Comparison of ENCODE assay signal across 20 cellular contexts in genomic region chr21:17976139-17976538, GRCh38.
A peak's percentile ranks its signal among the peaks of the same experiment; 100 is the strongest.
DNase-seq lines count a peak whose midpoint lies in the region; ATAC-seq and TF ChIP-seq lines count a peak whose summit lies in the region.
"Had no signal": no experiment of that assay in that cellular context is flagged by ENCODE, and none has a peak within 500 bp of the region (broad histone marks: within the 10 kb centered on the region; RNA-seq: fewer than 3 reads in every experiment).

No MANE protein-coding gene starts in this region.

- no peak for TF ChIP-seq CTCF in fibroblast of pulmonary artery (IDR thresholded peaks at IDR 0.05; ENCODE audit: low read length, missing control alignments)
- TF ChIP-seq CTCF in chondrocyte (IDR thresholded peaks at IDR 0.05) = no peak
- TF ChIP-seq CTCF in MM.1S (IDR thresholded peaks at IDR 0.05; ENCODE audit: low read length) = no peak

- DNase-seq in HS-5 (ENCODE audit: low read depth) = peak; percentile 15
- peak; percentile 10 for DNase-seq in SK-MEL-5 (ENCODE audit: low read depth, low spot score)
- DNase-seq in fibroblast of pulmonary artery (ENCODE audit: low read depth) = peak; percentile 8
- no peak for DNase-seq in chondrocyte (ENCODE audit: low spot score)
- DNase-seq in MM.1S = no peak
- DNase-seq: CD4-positive, CD25-positive, alpha-beta regulatory T cell; CD8-positive, alpha-beta T cell; DMS 273 treated with DMSO at 0.1 percent for 48 hours; DMS79; EL; GDM1; GOT3; HFFc6 had no signal

- in situ Hi-C loops in SK-MEL-5 (cut with HindIII; ENCODE audit: low pct_unique_long_range_greater_than_20kb, low sequenced_read_pairs) = no loop called here

- no peaks in the 10 kb centered on the region for H3K27me3 Mint-ChIP-seq in chondrocyte (ENCODE audit: low read depth)
- H3K27me3 Mint-ChIP-seq: B cell had no signal

- H3K9me3 ChIP-seq in MM.1S (replicated peaks; ENCODE audit: insufficient read depth, low read length) = no peaks in the 10 kb centered on the region
- H3K9me3 ChIP-seq: BLaER1, HAP-1 had no signal

- H4K20me1 ChIP-seq in MM.1S (ENCODE audit: insufficient read depth, low read length) = no peaks in the 10 kb centered on the region
- H4K20me1 ChIP-seq: BLaER1 had no signal

- no peak overlapping the region for H3K27ac ChIP-seq in MM.1S (ENCODE audit: low read length)
- H3K27ac ChIP-seq: 22Rv1, BLaER1, C4-2B had no signal

- H3K4me1 ChIP-seq in MM.1S (ENCODE audit: low read length) = no peaks in the 10 kb centered on the region
- H3K4me1 ChIP-seq: BLaER1 had no signal

- no peak overlapping the region for H3K4me3 Mint-ChIP-seq in chondrocyte (ENCODE audit: unreplicated experiment)
- H3K4me3 Mint-ChIP-seq: B cell; CD4-positive, CD25-positive, alpha-beta regulatory T cell; CD8-positive, alpha-beta T cell; HFFc6 had no signal

- H3K4me2 ChIP-seq in MM.1S (ENCODE audit: low read depth, low read length) = no peak overlapping the region
- H3K4me2 ChIP-seq: BLaER1 had no signal

- H3K36me3 ChIP-seq in MM.1S (replicated peaks; ENCODE audit: insufficient read depth, low read length) = no peaks in the 10 kb centered on the region
- H3K36me3 ChIP-seq: BLaER1, HAP-1 had no signal

- no peaks in the 10 kb centered on the region for H3K79me2 ChIP-seq in MM.1S (ENCODE audit: low read length)

- H3K9me2 ChIP-seq in MM.1S (replicated peaks; ENCODE audit: insufficient read depth, low read length) = no peaks in the 10 kb centered on the region

- H3K27me3 ChIP-seq in MM.1S (replicated peaks; ENCODE audit: insufficient read depth, low read length) = no peaks in the 10 kb centered on the region
- H3K27me3 ChIP-seq: BLaER1 had no signal

- H3K36me3 Mint-ChIP-seq in chondrocyte (ENCODE audit: low read depth) = no peaks in the 10 kb centered on the region
- H3K36me3 Mint-ChIP-seq: CD4-positive, CD25-positive, alpha-beta regulatory T cell; CD8-positive, alpha-beta T cell had no signal

- no peaks in the 10 kb centered on the region for H3F3A ChIP-seq in MM.1S (ENCODE audit: insufficient read depth, low read length)

- no peak overlapping the region for H3K27ac Mint-ChIP-seq in chondrocyte (ENCODE audit: unreplicated experiment)
- H3K27ac Mint-ChIP-seq: B cell; CD4-positive, CD25-positive, alpha-beta regulatory T cell; CD8-positive, alpha-beta T cell; HFFc6 had no signal

- H3K9me3 Mint-ChIP-seq in chondrocyte (ENCODE audit: low read depth) = peaks cover 11% of the 10 kb centered on the region

- ATAC-seq in HG02759 (IDR thresholded peaks at IDR 0.05; ENCODE audit: unreplicated experiment) = no peak
- ATAC-seq: CD8-positive, alpha-beta T cell; GM12878 had no signal

- no peak overlapping the region for H3K9ac ChIP-seq in MM.1S (ENCODE audit: low read length)
- H3K9ac ChIP-seq: BLaER1 had no signal

- H2AFZ ChIP-seq in MM.1S (ENCODE audit: low read length) = no peak overlapping the region

- H3K4me1 Mint-ChIP-seq in chondrocyte (ENCODE audit: low read depth) = no peaks in the 10 kb centered on the region
- H3K4me1 Mint-ChIP-seq: B cell; CD4-positive, CD25-positive, alpha-beta regulatory T cell had no signal

- H3K4me3 ChIP-seq in fibroblast of pulmonary artery (replicated peaks; ENCODE audit: low read depth, low read length) (no peak overlapping the region), MM.1S (ENCODE audit: low read length) (no peak overlapping the region)
- H3K4me3 ChIP-seq: BLaER1, GM12878, HAP-1 had no signal

Comparison
In these comparisons a context has a peak if more than half of its experiments do, and no peak if none do; other contexts are left out.
1. DNase-seq: peak in HS-5 (single experiment), SK-MEL-5 (single experiment) and fibroblast of pulmonary artery (single experiment); none in chondrocyte (single experiment) and MM.1S (single experiment).